Comparison of ENCODE assay signal across 8 cellular contexts in genomic region chr5:95822408-95823240, GRCh38. TPM values are rescaled to one million over a fixed set of nuclear protein-coding genes. Genes with fewer than 3 reads are reported as not detected.
DNase-seq lines count a peak whose midpoint lies in the region; ATAC-seq and TF ChIP-seq lines count a peak whose summit lies in the region.

TSS of gene GLRX (minus strand) at chr5:95822726. CDS start at chr5:95822662, 64 bp downstream.

- H3K4me1 ChIP-seq in Caco-2: peaks cover 34% of the 10 kb centered on the region
- H3K4me1 ChIP-seq in OCI-LY7 (ENCODE audit: insufficient read depth, low read length, poor library complexity, severe bottlenecking): peaks cover 57% of the 10 kb centered on the region
- peaks cover 3 to 6% of the 10 kb centered on the region in 2 donors for H3K4me1 ChIP-seq in aorta (ENCODE audit: control insufficient read depth in 1 of 2, insufficient read depth in 2 of 2, low read length in 2 of 2)

- H3K4me1 Mint-ChIP-seq in Caco-2 (ENCODE audit: low read depth, unreplicated experiment) (peaks cover 21% of the 10 kb centered on the region), nephron (peaks cover 59% of the 10 kb centered on the region)

- peak within 1 kb of the TSS; percentile 59 for H3K4me3 ChIP-seq in Caco-2 (ENCODE audit: low read depth, low read length)
- peak within 1 kb of the TSS; percentile 91 for H3K4me3 ChIP-seq in OCI-LY7 (ENCODE audit: low read depth, low read length, poor library complexity, severe bottlenecking)
- peak within 1 kb of the TSS; percentile 90 for H3K4me3 ChIP-seq in fibroblast of villous mesenchyme (ENCODE audit: low read depth, low read length)
- H3K4me3 ChIP-seq in aorta (ENCODE audit: low read length in 2 of 2): peak within 1 kb of the TSS; percentile 56 to 99

- intact Hi-C loops in Caco-2 (cut with micrococcal nuclease; ENCODE audit: unreplicated experiment): loop anchor here (1.0 to 10.0 kb wide), 6 partner anchors 10 to 1282 kb away; no protein-coding TSS in a partner anchor
- intact Hi-C loops in OCI-LY7 (cut with micrococcal nuclease; ENCODE audit: unreplicated experiment): loop anchor here (1.0 kb wide), 2 partner anchors 12 to 14 kb away; no protein-coding TSS in a partner anchor
- intact Hi-C loops in aorta (cut with DNase I): no loop called here

- H3K4me3 Mint-ChIP-seq in Caco-2 (ENCODE audit: unreplicated experiment) (peak within 1 kb of the TSS; percentile 82), nephron (peak within 1 kb of the TSS; percentile 91 to 96 (median 92))

- H3K9me3 Mint-ChIP-seq in Caco-2 (ENCODE audit: unreplicated experiment) (no peaks in the 10 kb centered on the region), nephron (no peaks in the 10 kb centered on the region)

- CTCF ChIA-PET in Caco-2 (lab: Charles Lee): interaction anchor here (1.0 to 1.3 kb wide), 4 partner anchors 9 to 49 kb away, joined by 3 to 10 read pairs (median 4); no protein-coding TSS in a partner anchor
- CTCF ChIA-PET in OCI-LY7 (lab: Charles Lee; ENCODE audit: unreplicated experiment): interaction anchor here (0.6 to 2.6 kb wide), 2 partner anchors 10 to 14 kb away, joined by 3 to 9 read pairs; no protein-coding TSS in a partner anchor

- peaks cover 5% of the 10 kb centered on the region for H3K36me3 Mint-ChIP-seq in Caco-2 (ENCODE audit: insufficient read depth, unreplicated experiment)
- no peaks in the 10 kb centered on the region for H3K36me3 Mint-ChIP-seq in nephron (ENCODE audit: low read depth)

- H3K79me2 ChIP-seq in OCI-LY7 (ENCODE audit: insufficient read depth, low read depth, low read length): peaks cover 48% of the 10 kb centered on the region

- no peaks in the 10 kb centered on the region for H3K9me3 ChIP-seq in Caco-2
- no peaks in the 10 kb centered on the region for H3K9me3 ChIP-seq in OCI-LY7 (ENCODE audit: low read length)
- no peaks in the 10 kb centered on the region for H3K9me3 ChIP-seq in aorta (ENCODE audit: control insufficient read depth, low read length)

- TF ChIP-seq CTCF in Caco-2 (IDR thresholded peaks at IDR 0.05; ENCODE audit: insufficient read depth in 1 of 2, low read depth in 1 of 2, low read length in 1 of 2, severe bottlenecking in 1 of 2, unreplicated experiment in 1 of 2) (no peak), OCI-LY7 (conservative IDR thresholded peaks at IDR 0.05; ENCODE audit: low read length) (no peak), fibroblast of villous mesenchyme (IDR thresholded peaks at IDR 0.05; ENCODE audit: insufficient read depth, low read depth, low read length) (no peak), nephron (IDR thresholded peaks at IDR 0.05; ENCODE audit: unreplicated experiment in 3 of 3) (no peak)

- peak within 1 kb of the TSS; percentile 87 for H3K27ac ChIP-seq in OCI-LY7 (ENCODE audit: low read depth, low read length, poor library complexity, severe bottlenecking)
- peak within 1 kb of the TSS; percentile 79 to 83 for H3K27ac ChIP-seq in aorta (ENCODE audit: low read depth in 1 of 2, low read length in 2 of 2)

- peak within 1 kb of the TSS; percentile 96 for H3K4me2 ChIP-seq in OCI-LY7 (ENCODE audit: low read length)

- peak within 1 kb of the TSS; percentile 92 for H2AFZ ChIP-seq in OCI-LY7 (ENCODE audit: low read length)

- no peaks in the 10 kb centered on the region for H3K27me3 ChIP-seq in Caco-2 (replicated peaks; ENCODE audit: control insufficient read depth, insufficient read depth, low read length)
- H3K27me3 ChIP-seq in aorta (ENCODE audit: control insufficient read depth in 1 of 2, insufficient read depth in 2 of 2, low read length in 1 of 2): no peaks in the 10 kb centered on the region

- H3K27me3 Mint-ChIP-seq in Caco-2 (ENCODE audit: insufficient read depth, unreplicated experiment) (no peaks in the 10 kb centered on the region), nephron (ENCODE audit: low read depth) (peaks cover 12% of the 10 kb centered on the region)

- peak within 1 kb of the TSS; percentile 63 for H3K27ac Mint-ChIP-seq in Caco-2 (ENCODE audit: unreplicated experiment)
- peak within 1 kb of the TSS; percentile 90 to 97 (median 94) for H3K27ac Mint-ChIP-seq in nephron

- BruUV-seq in Caco-2 (replicated peaks; lab: Mats Ljungman, UMichigan): no TSS peak
- BruUV-seq in OCI-LY7 (replicated peaks; lab: Mats Ljungman, UMichigan): no TSS peak

- H3K9me2 ChIP-seq in OCI-LY7 (ENCODE audit: insufficient read depth, low read length): no peaks in the 10 kb centered on the region

- POLR2A ChIA-PET in Caco-2 (lab: Charles Lee) (interaction anchor here (0.6 to 1.2 kb wide), 6 partner anchors 10 to 72 kb away, joined by 3 to 11 read pairs (median 3); no protein-coding TSS in a partner anchor), OCI-LY7 (lab: Charles Lee) (interaction anchor here (0.6 to 9.3 kb wide), 11 partner anchors 9 to 177 kb away, joined by 3 to 150 read pairs (median 3); no protein-coding TSS in a partner anchor)

- H3K36me3 ChIP-seq in Caco-2 (ENCODE audit: control insufficient read depth, insufficient read depth, low read length) (no peaks in the 10 kb centered on the region), OCI-LY7 (ENCODE audit: insufficient read depth, low read length) (peaks cover 15% of the 10 kb centered on the region; the same call in 1 of the 2 replicates), aorta (ENCODE audit: control insufficient read depth in 1 of 2, insufficient read depth in 2 of 2, low read length in 1 of 2) (no peaks in the 10 kb centered on the region)

- ATAC-seq in HG03442 (IDR thresholded peaks at IDR 0.05; ENCODE audit: unreplicated experiment) (peak; percentile 41), aorta (ENCODE audit: low FRiP score) (peak; percentile 85)

- peak; percentile 69 to 70 for DNase-seq in Caco-2
- peak; percentile 82 for DNase-seq in OCI-LY7 (ENCODE audit: low spot score)
- DNase-seq in activated naive CD4-positive, alpha-beta T cell treated with Interleukin-2 at 50 U/mL for 16 hours: peak; percentile 62
- DNase-seq in fibroblast of villous mesenchyme (ENCODE audit: low read depth): peak; percentile 88
- DNase-seq in aorta: peak; percentile 80 to 82

- H4K20me1 ChIP-seq in OCI-LY7 (ENCODE audit: insufficient read depth, low read length): peaks cover 10% of the 10 kb centered on the region; the same call in 1 of the 2 replicates

- peak; percentile 86 for TF ChIP-seq POLR2A in GM19193 (IDR thresholded peaks at IDR 0.05; ENCODE audit: extremely low read depth, insufficient read depth, insufficient read length)

- 0% methylated on average over 14 of the region's 14 CpGs for WGBS in aorta, 2 donors

RNA-seq across cellular contexts. Expression of gene GLRX, which starts in this region (rescaled TPM):
- total RNA-seq in Caco-2 (2022): 17.9 and 26.4 TPM in 2 replicates
- total RNA-seq in OCI-LY7 (2014; rRNA removed; shearing (Covaris generic)): 26.7 and 80.5 TPM in 2 replicates
- total RNA-seq in OCI-LY7 (2022): 49.3 and 52.9 TPM in 2 replicates
- 152 and 437 TPM in 2 replicates for total RNA-seq in fibroblast of villous mesenchyme
- 10 to 100 TPM; 38.5 to 44.7 TPM for total RNA-seq in aorta
- polyA plus RNA-seq in aorta: 100 to 1,000 TPM in 1 of 2 donors, 10 to 100 TPM in 1; 68.6 to 161 TPM

Comparison
In these comparisons a context has a peak if more than half of its experiments do, and no peak if none do; other contexts are left out.
1. Peak in every context shown above with its lines: DNase-seq, ATAC-seq, H3K4me3 ChIP-seq and H3K27ac ChIP-seq.
2. intact Hi-C loops: an anchor here in Caco-2 (1.0 to 10.0 kb wide) and OCI-LY7 (1.0 kb wide); none called in aorta.